14 cellular contexts compared by ENCODE assay signal in the genomic region with DNA sequence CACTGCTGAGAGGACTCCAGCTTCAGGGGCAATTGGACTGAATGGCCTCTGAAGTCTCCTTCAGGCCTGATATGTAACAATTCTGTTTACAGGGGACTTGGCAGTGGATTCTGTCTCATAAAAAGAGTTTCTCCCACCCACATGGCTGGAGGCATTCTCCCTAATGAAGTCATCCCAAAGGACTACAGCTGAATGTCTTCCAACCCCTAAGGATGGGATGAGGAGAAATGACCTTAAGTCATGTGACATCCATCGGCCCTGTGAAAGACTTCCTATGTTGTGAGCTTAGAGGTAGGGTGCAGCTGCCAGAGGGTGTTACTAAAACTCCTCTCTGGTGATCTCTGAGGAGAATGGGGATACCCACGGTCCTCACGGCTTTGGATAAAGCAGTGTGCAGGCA. TPM values are rescaled to one million over a fixed set of nuclear protein-coding genes. Genes with fewer than 3 reads are reported as not detected.
DNase-seq lines count a peak whose midpoint lies in the region; ATAC-seq, FAIRE-seq and TF ChIP-seq lines count a peak whose summit lies in the region.
"Had no signal": no experiment of that assay in that cellular context is flagged by ENCODE, and none has a peak within 500 bp of the region (broad histone marks: within the 10 kb centered on the region; RNA-seq: fewer than 3 reads in every experiment).

No MANE protein-coding gene starts in this region.

- TF ChIP-seq EP300 in K562 (IDR thresholded peaks at IDR 0.05; ENCODE audit: low read length) (no peak), suprapubic skin (IDR thresholded peaks at IDR 0.05) (no peak)

- DNase-seq in GM04504 (ENCODE audit: low read depth) (peak; percentile 44), K562 (ENCODE audit: extremely low read depth in 1 of 4, low spot score in 3 of 4) (no peak), left kidney (ENCODE audit: low read depth, low spot score) (peak; percentile 64), suprapubic skin (ENCODE audit: low spot score in 2 of 2) (no peak), NCI-H1436 (lab: John Stamatoyannopoulos, UW) (no peak), DMS79 treated with DMSO at 0.1 percent for 48 hours (lab: John Stamatoyannopoulos, UW) (no peak), LoVo (ENCODE audit: low spot score) (no peak)
- DNase-seq: activated CD8-positive, alpha-beta memory T cell treated with anti-CD3 and anti-CD28 coated beads, Interleukin-2, amount 10 ng/mL, durations not matched to agents 7 days and 5 days; CD8-positive, alpha-beta memory T cell; H9; midbrain; right lobe of liver had no signal

- no TSS peak for BruUV-seq in K562 (replicated peaks; lab: Mats Ljungman, UMichigan)

- H3K4me2 ChIP-seq in K562 (ENCODE audit: insufficient read depth, low read length): no peak overlapping the region

- no peak overlapping the region for H3K27ac ChIP-seq in K562 (ENCODE audit: extremely low read depth, low read depth, low read length)
- peak overlapping the region; percentile 53 for H3K27ac ChIP-seq in suprapubic skin
- H3K27ac ChIP-seq: right lobe of liver had no signal

- no peak overlapping the region for H3K9ac ChIP-seq in K562 (ENCODE audit: insufficient read depth in 1 of 2, low read depth in 2 of 2, low read length in 2 of 2)

- H3K4me3 ChIP-seq in K562 (no peak overlapping the region), suprapubic skin (no peak overlapping the region)
- H3K4me3 ChIP-seq: right lobe of liver had no signal

- no peak for FAIRE-seq in K562 (lab: Jason Lieb, UNC)
- FAIRE-seq: TTC549 had no signal

- no peaks in the 10 kb centered on the region for H4K20me1 ChIP-seq in K562 (replicated peaks; ENCODE audit: control insufficient read depth, insufficient read depth, low read length)

- H3K9me1 ChIP-seq in K562 (ENCODE audit: control insufficient read depth, insufficient read depth, low read length): no peaks in the 10 kb centered on the region

- POLR2A ChIA-PET in K562 (lab: Yijun Ruan, JAX): no interaction called here

- TF ChIP-seq RAD21 in K562 (CRISPR knock-in tag; conservative IDR thresholded peaks at IDR 0.05 in 1 of 2, IDR thresholded peaks at IDR 0.05 in 1 of 2): no peak

- H3K36me3 ChIP-seq in K562 (ENCODE audit: control insufficient read depth, insufficient read depth, low read length): no peaks in the 10 kb centered on the region
- no peaks in the 10 kb centered on the region for H3K36me3 ChIP-seq in suprapubic skin
- H3K36me3 ChIP-seq: right lobe of liver had no signal

- TF ChIP-seq POLR2A in K562 (conservative IDR thresholded peaks at IDR 0.05) (no peak), suprapubic skin (IDR thresholded peaks at IDR 0.05) (no peak)

- H3K27me3 ChIP-seq in K562 (ENCODE audit: control insufficient read depth in 2 of 2, insufficient read depth in 2 of 2, low read length in 2 of 2) (peaks cover 0 to 11% of the 10 kb centered on the region in 2 experiments; a peak in 2 of 5 replicates), suprapubic skin (no peaks in the 10 kb centered on the region)
- H3K27me3 ChIP-seq: right lobe of liver had no signal

- in situ Hi-C loops in K562 (cut with MboI): no loop called here

- 0% methylated on average over 3 of the region's 3 CpGs for WGBS in K562 (ENCODE audit: insufficient coverage, low coverage, missing lambda C conversion rate)
- WGBS in suprapubic skin: 71% methylated on average over 3 of the region's 3 CpGs

- intact Hi-C loops in K562 (cut with micrococcal nuclease): no loop called here

- ATAC-seq in K562 (no peak), GM21619 (IDR thresholded peaks at IDR 0.05; ENCODE audit: unreplicated experiment) (no peak)
- ATAC-seq: activated CD8-positive, alpha-beta memory T cell treated with anti-CD3 and anti-CD28 coated beads, Interleukin-2, amount 10 ng/mL, durations not matched to agents 7 days and 5 days; right lobe of liver had no signal

- H3K79me2 ChIP-seq in K562 (ENCODE audit: control insufficient read depth, insufficient read depth, low read length): no peaks in the 10 kb centered on the region

- no peaks in the 10 kb centered on the region for H3K9me3 ChIP-seq in K562 (replicated peaks; ENCODE audit: control insufficient read depth, insufficient read depth, low read depth, low read length)
- H3K9me3 ChIP-seq in suprapubic skin: no peaks in the 10 kb centered on the region
- H3K9me3 ChIP-seq: right lobe of liver had no signal

- TF ChIP-seq CTCF in K562 (IDR thresholded peaks at IDR 0.05 in 2 of 3, conservative IDR thresholded peaks at IDR 0.05 in 1 of 3; ENCODE audit: insufficient read depth in 2 of 3, low read depth in 1 of 3, low read length in 3 of 3) (no peak), suprapubic skin (IDR thresholded peaks at IDR 0.05) (no peak)

- CTCF ChIA-PET in K562 (lab: Yijun Ruan, JAX; ENCODE audit: low intra/inter-chr PET ratio): no interaction called here

- H3K4me1 ChIP-seq in K562 (replicated peaks in 1 of 2; ENCODE audit: control insufficient read depth in 2 of 2, insufficient read depth in 2 of 2, low read length in 2 of 2): no peaks in the 10 kb centered on the region
- H3K4me1 ChIP-seq in suprapubic skin: peaks cover 25% of the 10 kb centered on the region
- H3K4me1 ChIP-seq: right lobe of liver had no signal

- H2AFZ ChIP-seq in K562 (ENCODE audit: low read depth, low read length): no peak overlapping the region

TF ChIP-seq in K562, 482 proteins besides CTCF, POLR2A, EP300 and RAD21:
- TF ChIP-seq, protein P1, sequence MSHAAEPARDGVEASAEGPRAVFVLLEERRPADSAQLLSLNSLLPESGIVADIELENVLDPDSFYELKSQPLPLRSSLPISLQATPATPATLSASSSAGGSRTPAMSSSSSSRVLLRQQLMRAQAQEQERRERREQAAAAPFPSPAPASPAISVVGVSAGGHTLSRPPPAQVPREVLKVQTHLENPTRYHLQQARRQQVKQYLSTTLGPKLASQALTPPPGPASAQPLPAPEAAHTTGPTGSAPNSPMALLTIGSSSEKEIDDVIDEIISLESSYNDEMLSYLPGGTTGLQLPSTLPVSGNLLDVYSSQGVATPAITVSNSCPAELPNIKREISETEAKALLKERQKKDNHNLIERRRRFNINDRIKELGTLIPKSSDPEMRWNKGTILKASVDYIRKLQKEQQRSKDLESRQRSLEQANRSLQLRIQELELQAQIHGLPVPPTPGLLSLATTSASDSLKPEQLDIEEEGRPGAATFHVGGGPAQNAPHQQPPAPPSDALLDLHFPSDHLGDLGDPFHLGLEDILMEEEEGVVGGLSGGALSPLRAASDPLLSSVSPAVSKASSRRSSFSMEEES (CRISPR knock-in tag; IDR thresholded peaks at IDR 0.05): peak; percentile 51
- TF ChIP-seq ZC3H4 (CRISPR knock-in tag; IDR thresholded peaks at IDR 0.05; ENCODE audit: borderline replicate concordance) (no peak), NUFIP1 (IDR thresholded peaks at IDR 0.05; ENCODE audit: partially characterized antibody) (no peak)

RNA-seq across cellular contexts. Expression of a gene that starts 27.0 kb away (rescaled TPM):
- total RNA-seq in K562 (2011; cell fraction: chromatin; rRNA removed; ENCODE audit: low replicate concordance): not detected in 2 replicates
- total RNA-seq in K562 (2011; cell fraction: nucleolus; rRNA removed): not detected in 2 replicates
- not detected in 2 replicates for total RNA-seq in K562 (2011; cell fraction: nucleoplasm; rRNA removed)
- total RNA-seq in K562 (2014; rRNA removed) (not detected in 2 replicates), K562 (2014; rRNA removed; fragmentation: Illumina TruSeq; extraction: Trizol) (not detected in 2 replicates), K562 (2015; rRNA removed; fragmentation: Illumina TruSeq; extraction: Trizol) (not detected in 2 replicates), K562 (2021) (not detected in 2 replicates), suprapubic skin (under 1 TPM in 1 of 4 donors, not detected in 3; 0.31 TPM)
- polyA plus RNA-seq in K562 (2011; rRNA removed) (not detected in 2 replicates), K562 (2014; fragmentation: Illumina TruSeq; extraction: Trizol) (not detected in 2 replicates), K562 (2014; fragmentation: Nextera tagmentation; extraction: Ambion mirVana) (not detected), K562 (2014; rRNA removed) (not detected in 2 replicates)
- polyA plus RNA-seq in K562 (2011; cell fraction: cytosol; rRNA removed): 0.01 TPM in 1 of 2 replicates, not detected in the other
- not detected in 2 replicates for polyA plus RNA-seq in K562 (2011; cell fraction: nucleus; rRNA removed)
- polyA plus RNA-seq in K562 (2012): not detected in 2 replicates
- not detected in 2 replicates for polyA minus RNA-seq in K562 (2011; rRNA and poly(A)+ RNA removed)
- not detected in 2 replicates for polyA minus RNA-seq in K562 (2011; cell fraction: cytosol; rRNA and poly(A)+ RNA removed)
- polyA minus RNA-seq in K562 (2011; cell fraction: nucleus; rRNA and poly(A)+ RNA removed): not detected in 2 replicates

Comparison
In these comparisons a context has a peak if more than half of its experiments do, and no peak if none do; other contexts are left out.
1. DNase-seq: peak in GM04504 (single experiment) and left kidney (single experiment); none in K562 (0 of 4), suprapubic skin (0 of 2), NCI-H1436 (single experiment), DMS79 treated with DMSO at 0.1 percent for 48 hours (single experiment) and LoVo (single experiment).